Comparison of ENCODE assay signal across 9 cellular contexts in the genomic region with DNA sequence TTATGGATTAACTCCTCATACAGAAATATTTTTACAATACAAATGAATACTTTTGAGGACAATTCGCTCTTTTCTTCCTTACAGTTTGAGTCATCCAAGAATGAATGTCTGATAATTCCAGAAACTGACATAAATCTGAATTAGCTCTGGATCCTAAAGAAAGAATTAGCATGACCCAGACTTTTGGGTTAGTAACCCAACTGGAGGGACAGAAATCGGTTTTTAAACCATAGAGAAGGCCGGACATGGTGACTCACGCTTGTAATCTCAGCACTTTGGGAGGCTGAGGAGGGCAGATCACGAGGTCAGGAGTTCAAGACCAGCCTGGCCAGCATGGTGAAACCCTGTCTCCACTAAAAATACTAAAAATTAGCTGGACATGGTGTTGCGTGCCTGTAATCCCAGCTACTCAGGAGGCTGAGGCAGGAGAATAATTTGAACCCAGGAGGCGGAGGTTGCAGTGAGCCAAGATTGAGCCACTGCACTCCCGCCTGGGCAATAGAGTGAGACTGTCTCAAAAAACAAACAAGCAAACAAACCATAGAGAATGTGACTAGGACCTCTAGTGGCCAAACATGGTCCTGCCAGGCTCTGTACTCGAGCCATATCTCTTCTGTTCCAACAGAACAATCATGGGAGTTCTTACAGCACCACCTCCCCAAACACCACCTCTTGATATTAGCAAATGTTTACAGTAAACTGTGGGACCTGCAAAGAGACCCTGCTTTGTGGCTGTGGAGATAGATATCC. TPM values are rescaled to one million over a fixed set of nuclear protein-coding genes. Genes with fewer than 3 reads are reported as not detected.
DNase-seq lines count a peak whose midpoint lies in the region; ATAC-seq and TF ChIP-seq lines count a peak whose summit lies in the region.
"Had no signal": no experiment of that assay in that cellular context is flagged by ENCODE, and none has a peak within 500 bp of the region (broad histone marks: within the 10 kb centered on the region; RNA-seq: fewer than 3 reads in every experiment).

No MANE protein-coding gene starts in this region.

- peak; percentile 13 for DNase-seq in NCI-H345 (lab: John Stamatoyannopoulos, UW)
- no peak for DNase-seq in NCI-H345 treated with DMSO at 0.1 percent for 48 hours (lab: John Stamatoyannopoulos, UW; ENCODE audit: unreplicated experiment)
- DNase-seq in colonic mucosa = no peak
- peak; percentile 66 for DNase-seq in testis
- no peak for DNase-seq in NCI-H2227 treated with DMSO at 0.1 percent for 48 hours (lab: John Stamatoyannopoulos, UW)
- DNase-seq in superior temporal gyrus (ENCODE audit: extremely low spot score) = no peak

- TF ChIP-seq CTCF in colonic mucosa (IDR thresholded peaks at IDR 0.05) (peak; percentile 32), testis (IDR thresholded peaks at IDR 0.05) (peak in 2 of 3 experiments; percentile 45 to 66)

- H3K9me3 ChIP-seq in colonic mucosa (no peaks in the 10 kb centered on the region), testis (no peaks in the 10 kb centered on the region)
- H3K9me3 ChIP-seq: BLaER1 treated with 17β-estradiol and CSF1 and Interleukin-3, amounts not matched to agents 10 nM and 100 nM had no signal

- H3K4me1 ChIP-seq in colonic mucosa (peaks cover 10% of the 10 kb centered on the region), testis (no peaks in the 10 kb centered on the region)

- WGBS in testis, 2 donors = 73 to 77% methylated on average over 9 of the region's 9 CpGs

- no peak overlapping the region for H3K4me3 ChIP-seq in colonic mucosa
- peak overlapping the region; percentile 10 to 15 for H3K4me3 ChIP-seq in testis
- H3K4me3 ChIP-seq: BLaER1 treated with 17β-estradiol and CSF1 and Interleukin-3, amounts not matched to agents 10 nM and 100 nM had no signal

- intact Hi-C loops in colonic mucosa (cut with DNase I) (loop anchor here (2.0 to 10.0 kb wide), 3 partner anchors 42 to 95 kb away; a partner anchor contains a TSS), testis (cut with DNase I; ENCODE audit: low total_unique reads) (no loop called here)

- ATAC-seq in HG03575 (IDR thresholded peaks at IDR 0.05; ENCODE audit: extremely low read depth, insufficient number of reproducible peaks, low FRiP score, unreplicated experiment) = peak; percentile 69
- no peak for ATAC-seq in GM21576 (IDR thresholded peaks at IDR 0.05; ENCODE audit: unreplicated experiment)

- H3K27me3 ChIP-seq in colonic mucosa = no peaks in the 10 kb centered on the region
- no peaks in the 10 kb centered on the region for H3K27me3 ChIP-seq in testis
- H3K27me3 ChIP-seq: BLaER1 treated with 17β-estradiol and CSF1 and Interleukin-3, amounts not matched to agents 10 nM and 100 nM had no signal

- H3K9ac ChIP-seq in colonic mucosa (ENCODE audit: low read depth in 2 of 2, low read length in 2 of 2) = no peak overlapping the region
- H3K9ac ChIP-seq: BLaER1 treated with 17β-estradiol and CSF1 and Interleukin-3, amounts not matched to agents 10 nM and 100 nM had no signal

- H3K27ac ChIP-seq in colonic mucosa (no peak overlapping the region), testis (no peak overlapping the region)
- H3K27ac ChIP-seq: BLaER1 treated with 17β-estradiol and CSF1 and Interleukin-3, amounts not matched to agents 10 nM and 100 nM had no signal

- H3K36me3 ChIP-seq in colonic mucosa (no peaks in the 10 kb centered on the region), testis (ENCODE audit: low read depth, missing control alignments) (no peaks in the 10 kb centered on the region)
- H3K36me3 ChIP-seq: BLaER1 treated with 17β-estradiol and CSF1 and Interleukin-3, amounts not matched to agents 10 nM and 100 nM had no signal

- TF ChIP-seq POLR2A in testis (IDR thresholded peaks at IDR 0.05) = no peak

RNA-seq across cellular contexts. Expression of a gene that starts 44.8 kb away (rescaled TPM):
- total RNA-seq in colonic mucosa (10 to 100 TPM; 19.3 to 42.5 TPM), testis (under 1 TPM; 0.31 to 0.74 TPM)
- 3.0 TPM for polyA plus RNA-seq in testis (ENCODE audit: insufficient read depth, low read depth, low replicate concordance)

Comparison
In these comparisons a context has a peak if more than half of its experiments do, and no peak if none do; other contexts are left out.
1. DNase-seq: peak in NCI-H345 (single experiment) and testis (single experiment); none in NCI-H345 treated with DMSO at 0.1 percent for 48 hours (single experiment), colonic mucosa (single experiment), NCI-H2227 treated with DMSO at 0.1 percent for 48 hours (single experiment) and superior temporal gyrus (single experiment).
2. RNA of a gene that starts 44.8 kb away (total RNA-seq): 19.3 to 42.5 TPM in colonic mucosa; 0.31 to 0.74 TPM in testis; every median in the first group is over 10 times any median in the second.